In the genomic region with DNA sequence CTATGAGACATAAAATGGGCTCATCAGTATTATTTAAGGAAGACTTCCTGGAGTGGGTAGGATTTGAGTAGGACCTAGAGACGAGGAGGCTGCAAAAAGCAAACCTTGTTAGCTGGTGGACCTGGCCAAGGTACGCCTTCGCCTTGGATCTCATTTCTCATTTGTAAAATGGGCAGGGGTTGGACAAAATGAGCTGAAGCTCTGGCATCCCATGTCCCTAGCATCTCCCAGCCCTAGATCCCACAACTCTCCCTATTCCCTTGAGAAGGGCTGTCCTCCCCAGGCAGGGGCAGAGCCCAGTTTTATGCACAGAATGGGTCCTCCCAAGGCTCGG, we compare ENCODE assay signal across 8 cellular contexts. TPM values are rescaled to one million over a fixed set of nuclear protein-coding genes. Genes with fewer than 3 reads are reported as not detected.
DNase-seq lines count a peak whose midpoint lies in the region; ATAC-seq, FAIRE-seq and TF ChIP-seq lines count a peak whose summit lies in the region.

No MANE protein-coding gene starts in this region.

- H3K4me1 ChIP-seq in Peyer's patch = peaks cover 5 to 30% (median 8%) of the 10 kb centered on the region in 4 donors
- H3K4me1 ChIP-seq in esophagus (ENCODE audit: control insufficient read depth in 2 of 2, insufficient read depth in 2 of 2, low read length in 1 of 2) = peaks cover 14 to 17% of the 10 kb centered on the region in 2 donors
- H3K4me1 ChIP-seq in gastrocnemius medialis = peaks cover 16 to 22% of the 10 kb centered on the region in 2 donors

- H3K27ac ChIP-seq in Peyer's patch (peak overlapping the region; percentile 78 to 90 (median 81)), esophagus (ENCODE audit: low read depth in 2 of 2, low read length in 1 of 2) (no peak overlapping the region), gastrocnemius medialis (peak overlapping the region in 3 of 4 donors; percentile 76 to 84 (median 81))

- peak overlapping the region; percentile 56 to 78 (median 71) for H3K4me3 ChIP-seq in Peyer's patch
- H3K4me3 ChIP-seq in esophagus (ENCODE audit: low read depth in 1 of 2, low read length in 2 of 2) = peak overlapping the region; percentile 56 to 67
- peak overlapping the region in 2 of 4 donors; percentile 64 to 70 for H3K4me3 ChIP-seq in gastrocnemius medialis

- peak; percentile 74 for FAIRE-seq in GM19239 (lab: Jason Lieb, UNC)

- intact Hi-C loops in gastrocnemius medialis (cut with DNase I; ENCODE audit: low total_unique reads) = loop anchor here (1.0 to 5.0 kb wide), 5 partner anchors 64 to 406 kb away; no protein-coding TSS in a partner anchor

- DNase-seq in GM19239 (ENCODE audit: insufficient read length, low spot score) (no peak), Peyer's patch (no peak), gastrocnemius medialis (no peak), NCI-H446 (lab: John Stamatoyannopoulos, UW) (no peak), NCI-H774 (lab: John Stamatoyannopoulos, UW) (no peak), EL (no peak)

- ATAC-seq in gastrocnemius medialis (no peak), HG03159 (IDR thresholded peaks at IDR 0.05; ENCODE audit: unreplicated experiment) (no peak)

- TF ChIP-seq POLR2A in Peyer's patch (IDR thresholded peaks at IDR 0.05) (no peak), gastrocnemius medialis (IDR thresholded peaks at IDR 0.05) (no peak)

- TF ChIP-seq CTCF in Peyer's patch (IDR thresholded peaks at IDR 0.05) (no peak), gastrocnemius medialis (IDR thresholded peaks at IDR 0.05 in 4 of 5, conservative IDR thresholded peaks at IDR 0.05 in 1 of 5) (no peak)

- WGBS in esophagus, 2 donors = 45 to 49% methylated on average over 4 of the region's 4 CpGs

- no peaks in the 10 kb centered on the region for H3K9me3 ChIP-seq in Peyer's patch
- H3K9me3 ChIP-seq in esophagus (ENCODE audit: control insufficient read depth in 2 of 2, insufficient read depth in 1 of 2, low read depth in 1 of 2, low read length in 1 of 2) = no peaks in the 10 kb centered on the region
- no peaks in the 10 kb centered on the region for H3K9me3 ChIP-seq in gastrocnemius medialis

- peaks cover 0 to 12% (median 0%) of the 10 kb centered on the region in 3 donors for H3K36me3 ChIP-seq in Peyer's patch
- H3K36me3 ChIP-seq in esophagus (ENCODE audit: control insufficient read depth in 2 of 2, insufficient read depth in 2 of 2, low read length in 1 of 2) = peaks cover 0 to 10% of the 10 kb centered on the region in 2 donors
- H3K36me3 ChIP-seq in gastrocnemius medialis = peaks cover 0 to 8% of the 10 kb centered on the region in 2 donors

- H3K27me3 ChIP-seq in Peyer's patch (no peaks in the 10 kb centered on the region), esophagus (ENCODE audit: control insufficient read depth in 1 of 2, insufficient read depth in 2 of 2, low read length in 2 of 2) (no peaks in the 10 kb centered on the region), gastrocnemius medialis (no peaks in the 10 kb centered on the region)

- in situ Hi-C loops in gastrocnemius medialis (cut with MboI; ENCODE audit: low sequenced_read_pairs in 4 of 4) = loop anchor here (5.0 to 25.0 kb wide), 7 partner anchors 81 to 408 kb away; a partner anchor contains a TSS

RNA-seq across cellular contexts. Expression of a gene that starts 0.3 kb away (rescaled TPM):
- total RNA-seq in Peyer's patch (100 to 1,000 TPM in 3 of 4 donors, 10 to 100 TPM in 1; 75.1 to 125 (median 110) TPM), gastrocnemius medialis (10 to 100 TPM; 22.3 to 67.9 (median 29.1) TPM)
- 10 to 100 TPM; 11.5 to 26.7 TPM for polyA plus RNA-seq in esophagus

RNA-seq across cellular contexts. Expression of a gene that starts 13.8 kb away (rescaled TPM):
- not detected for total RNA-seq in Peyer's patch
- under 1 TPM; 0.06 to 0.13 TPM for polyA plus RNA-seq in esophagus
- total RNA-seq in gastrocnemius medialis = under 1 TPM in 2 of 4 donors, not detected in 2; 0.09 to 0.10 TPM

RNA-seq across cellular contexts. Expression of a gene that starts 14.1 kb away (rescaled TPM):
- total RNA-seq in Peyer's patch (10 to 100 TPM in 2 of 4 donors, 1 to 10 TPM in 2; 3.0 to 17.3 (median 13.0) TPM), gastrocnemius medialis (not detected)
- 10 to 100 TPM; 40.5 to 59.8 TPM for polyA plus RNA-seq in esophagus

RNA-seq across cellular contexts. Expression of a gene that starts 38.4 kb away (rescaled TPM):
- total RNA-seq in Peyer's patch (1 to 10 TPM in 1 of 4 donors, under 1 TPM in 1, not detected in 2; 0.53 to 1.1 TPM), gastrocnemius medialis (not detected)
- polyA plus RNA-seq in esophagus = under 1 TPM; 0.05 to 0.22 TPM

Comparison
In these comparisons a context has a peak if more than half of its experiments do, and no peak if none do; other contexts are left out.
1. H3K27ac ChIP-seq: peak in Peyer's patch (4 of 4) and gastrocnemius medialis (3 of 4); none in esophagus (0 of 2).